Comparison of ENCODE assay signal across 13 cellular contexts in the genomic region with DNA sequence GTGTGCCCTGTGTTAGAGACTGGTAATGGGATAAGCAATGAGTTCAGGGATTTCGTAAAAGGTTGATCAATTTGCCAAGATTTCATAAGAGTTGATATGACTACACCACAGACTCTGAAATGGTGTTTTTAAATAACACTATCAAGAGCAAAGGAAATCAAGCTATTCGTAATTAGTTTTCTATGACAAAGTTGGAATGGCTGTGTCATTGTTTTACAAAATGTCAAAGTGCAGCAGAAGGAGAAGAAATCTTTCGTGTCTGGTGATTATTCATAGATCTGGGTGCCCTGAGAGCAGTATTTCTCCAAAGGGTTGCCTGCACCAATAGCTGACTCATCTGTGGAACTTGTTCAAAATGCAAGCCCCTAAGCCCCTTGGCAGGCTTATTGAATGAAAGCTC.
A peak's percentile ranks its signal among the peaks of the same experiment; 100 is the strongest.
DNase-seq lines count a peak whose midpoint lies in the region; ATAC-seq, FAIRE-seq and TF ChIP-seq lines count a peak whose summit lies in the region.
"Had no signal": no experiment of that assay in that cellular context is flagged by ENCODE, and none has a peak within 500 bp of the region (broad histone marks: within the 10 kb centered on the region; RNA-seq: fewer than 3 reads in every experiment).

No MANE protein-coding gene starts in this region.

- H3K27ac ChIP-seq in kidney (ENCODE audit: low read depth in 2 of 2, low read length in 2 of 2), result no peak overlapping the region

- DNase-seq in fibroblast of peridontal ligament (ENCODE audit: extremely low read depth) (peak; percentile 61), NCI-H1436 treated with DMSO at 0.1 percent for 48 hours (lab: John Stamatoyannopoulos, UW) (no peak), kidney (no peak), NCI-H1436 (lab: John Stamatoyannopoulos, UW) (no peak), NCI-H146 treated with DMSO at 0.1 percent for 48 hours (lab: John Stamatoyannopoulos, UW; ENCODE audit: unreplicated experiment) (no peak)
- DNase-seq: activated CD4-positive, alpha-beta T cell treated with anti-CD3 and anti-CD28 coated beads, Interleukin-2, amount 50 U/mL, for 48 hours; cortex of kidney; DMS153; NCI-H1092 treated with DMSO at 0.1 percent for 48 hours had no signal

- no peak for TF ChIP-seq CTCF in kidney (IDR thresholded peaks at IDR 0.05; ENCODE audit: borderline replicate concordance, extremely low read depth, insufficient read depth)

- no peak for FAIRE-seq in kidney (lab: Jason Lieb, UNC)

- H3K4me3 ChIP-seq in kidney (ENCODE audit: low read length in 2 of 2), result no peak overlapping the region
- H3K4me3 ChIP-seq: GM23338 had no signal

- no peaks in the 10 kb centered on the region for H3K4me1 ChIP-seq in kidney (ENCODE audit: control insufficient read depth in 1 of 2, insufficient read depth in 1 of 2, low read depth in 1 of 2, low read length in 2 of 2)

- no peaks in the 10 kb centered on the region for H3K9me3 ChIP-seq in kidney (ENCODE audit: control insufficient read depth in 1 of 2, low read length in 2 of 2)

- intact Hi-C loops in kidney (cut with DNase I), result no loop called here

- H3K36me3 ChIP-seq in kidney (ENCODE audit: control insufficient read depth in 1 of 2, insufficient read depth in 2 of 2, low read length in 2 of 2), result no peaks in the 10 kb centered on the region

- H3K9ac ChIP-seq in kidney (ENCODE audit: low read length in 2 of 2), result no peak overlapping the region

- ATAC-seq in GM18511 (IDR thresholded peaks at IDR 0.05; ENCODE audit: unreplicated experiment) (peak; percentile 61), GM21526 (IDR thresholded peaks at IDR 0.05; ENCODE audit: low FRiP score, unreplicated experiment) (peak; percentile 41), HG03175 (IDR thresholded peaks at IDR 0.05; ENCODE audit: unreplicated experiment) (peak; percentile 13)
- ATAC-seq: GM23338 had no signal
